Comparison of ENCODE assay signal across 17 cellular contexts in genomic region chr2:182946949-182947348, GRCh38.
DNase-seq lines count a peak whose midpoint lies in the region; ATAC-seq and TF ChIP-seq lines count a peak whose summit lies in the region.
"Had no signal": no experiment of that assay in that cellular context is flagged by ENCODE, and none has a peak within 500 bp of the region (broad histone marks: within the 10 kb centered on the region; RNA-seq: fewer than 3 reads in every experiment).

No MANE protein-coding gene starts in this region.

- no peak overlapping the region for H3K9ac ChIP-seq in GM23248

- no peak for ATAC-seq in psoas muscle
- ATAC-seq: left lobe of liver, Panc1 had no signal

- H3K27ac ChIP-seq in caudate nucleus (ENCODE audit: low read depth, low read length) (peak overlapping the region; percentile 58), psoas muscle (peak overlapping the region; percentile 14), GM23248 (no peak overlapping the region)
- H3K27ac ChIP-seq: tibial artery had no signal

- peaks cover 32% of the 10 kb centered on the region for H3K4me1 ChIP-seq in psoas muscle
- no peaks in the 10 kb centered on the region for H3K4me1 ChIP-seq in GM23248 (ENCODE audit: insufficient read depth)

- no peaks in the 10 kb centered on the region for H3K27me3 ChIP-seq in psoas muscle (ENCODE audit: insufficient read depth in 3 of 3, low read length in 2 of 3)
- H3K27me3 ChIP-seq in GM23248 (replicated peaks; ENCODE audit: insufficient read depth): no peaks in the 10 kb centered on the region
- H3K27me3 ChIP-seq: tibial artery had no signal

- DNase-seq in DMS53 (lab: John Stamatoyannopoulos, UW) (peak; percentile 34), DMS53 treated with DMSO at 0.1 percent for 48 hours (lab: John Stamatoyannopoulos, UW; ENCODE audit: unreplicated experiment) (no peak), NCI-H2227 treated with DMSO at 0.1 percent for 48 hours (lab: John Stamatoyannopoulos, UW) (peak; percentile 82), caudate nucleus (lab: John Stamatoyannopoulos, UW) (no peak), psoas muscle (no peak), GM23248 (no peak), NCI-H510A treated with DMSO at 0.1 percent for 48 hours (lab: John Stamatoyannopoulos, UW) (no peak)
- DNase-seq in stimulated activated CD4-positive, alpha-beta T cell treated with anti-CD3 and anti-CD28 coated beads, Interleukin-2, amount 100 ng/mL, for 24 hours: no peak
- DNase-seq: 8988T; glutamatergic neuron; NCI-H1694; occipital lobe; stimulated activated CD4-positive, alpha-beta T cell treated with anti-CD3 and anti-CD28 coated beads, Interleukin-12 subunit alpha, Interleukin-12 subunit beta, amount 100 ng/mL, for 4 hours; T-helper 9 cell; tibial artery had no signal

- H4K20me1 ChIP-seq in GM23248 (ENCODE audit: insufficient read depth): no peaks in the 10 kb centered on the region

- H3K79me2 ChIP-seq in GM23248 (ENCODE audit: insufficient read depth): peaks cover 49% of the 10 kb centered on the region

- H3K4me2 ChIP-seq in GM23248 (ENCODE audit: unreplicated experiment): no peak overlapping the region

- in situ Hi-C loops in GM23248 (cut with MboI): no loop called here

- no peaks in the 10 kb centered on the region for H3K9me2 ChIP-seq in GM23248 (ENCODE audit: insufficient read depth)

- TF ChIP-seq CTCF in psoas muscle (IDR thresholded peaks at IDR 0.05): no peak

- H3F3A ChIP-seq in GM23248 (ENCODE audit: insufficient read depth): 0 out of 2 replicates have a peak, but pooled peaks cover 11% of the 10 kb centered on the region

- H3K4me3 ChIP-seq in psoas muscle (no peak overlapping the region), GM23248 (no peak overlapping the region)
- H3K4me3 ChIP-seq: tibial artery had no signal

- intact Hi-C loops in psoas muscle (cut with DNase I): no loop called here

- WGBS in psoas muscle, 3 donors: 71 to 85% (median 82%) methylated on average over 1 of the region's 1 CpG
- WGBS in GM23248 (ENCODE audit: low coverage in 1 of 2, low lambda C conversion rate in 2 of 2, missing lambda C conversion rate in 2 of 2), 2 experiments: 71 to 95% methylated on average over 1 of the region's 1 CpG

- H3K36me3 ChIP-seq in psoas muscle (ENCODE audit: insufficient read depth in 1 of 2, low read depth in 1 of 2) (peaks cover 4 to 42% of the 10 kb centered on the region in 2 donors), GM23248 (ENCODE audit: low read depth) (peaks cover 46% of the 10 kb centered on the region; the same call in 1 of the 2 replicates)

- H3K9me3 ChIP-seq in psoas muscle: no peaks in the 10 kb centered on the region
- no peaks in the 10 kb centered on the region for H3K9me3 ChIP-seq in GM23248 (ENCODE audit: low read depth)
- H3K9me3 ChIP-seq: tibial artery had no signal

- no peak overlapping the region for H2AFZ ChIP-seq in GM23248

Comparison
In these comparisons a context has a peak if more than half of its experiments do, and no peak if none do; other contexts are left out.
1. DNase-seq: peak in DMS53 (single experiment) and NCI-H2227 treated with DMSO at 0.1 percent for 48 hours (single experiment); none in DMS53 treated with DMSO at 0.1 percent for 48 hours (single experiment), caudate nucleus (0 of 61), psoas muscle (0 of 2), GM23248 (single experiment), NCI-H510A treated with DMSO at 0.1 percent for 48 hours (single experiment) and stimulated activated CD4-positive, alpha-beta T cell treated with anti-CD3 and anti-CD28 coated beads, Interleukin-2, amount 100 ng/mL, for 24 hours (0 of 2).